In the genomic region with DNA sequence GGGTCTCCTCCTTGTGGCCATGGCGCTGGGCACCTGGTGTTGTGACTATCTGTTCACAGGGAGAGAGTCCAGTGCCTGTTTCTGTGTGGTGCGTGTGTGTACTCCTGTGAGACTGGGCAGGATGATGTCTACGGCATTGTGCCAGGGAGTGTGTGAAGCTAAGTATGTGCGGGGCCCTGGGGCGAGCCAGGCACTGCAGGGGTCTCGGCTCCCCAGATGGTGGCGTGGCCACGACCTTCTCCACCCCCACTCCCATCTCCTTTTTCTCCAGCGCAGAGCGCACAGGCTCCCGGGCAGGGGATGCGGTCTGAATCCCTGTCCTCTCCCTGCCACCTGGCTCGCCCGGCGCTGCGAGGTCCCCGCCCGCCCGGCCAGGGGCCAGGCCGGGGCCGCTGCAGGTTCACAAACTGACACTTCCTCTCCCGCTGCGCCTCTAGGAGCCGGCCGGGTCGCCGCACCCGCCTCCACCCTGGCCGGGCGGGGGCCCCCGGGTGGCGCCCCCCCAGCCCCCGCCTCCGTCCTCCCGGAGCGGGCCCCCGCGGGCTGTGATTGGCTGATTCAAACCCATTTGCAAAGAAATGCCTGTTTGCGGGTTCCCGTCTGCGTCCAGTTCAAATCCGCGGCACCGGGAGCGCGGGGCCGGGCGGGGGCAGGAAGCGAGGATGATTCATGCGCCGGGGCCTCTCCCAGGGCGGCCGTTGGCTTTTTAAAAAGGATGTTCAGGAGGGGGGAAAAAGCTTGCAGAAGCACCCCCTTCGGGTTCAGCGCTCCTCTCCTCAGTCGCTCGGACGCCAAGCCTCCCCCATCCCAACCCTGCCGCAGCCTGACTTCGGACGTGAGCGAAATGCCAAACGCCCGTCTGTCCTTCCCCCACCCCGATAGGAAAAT, we compare ENCODE assay signal across 8 cellular contexts. TPM values are rescaled to one million over a fixed set of nuclear protein-coding genes. Genes with fewer than 3 reads are reported as not detected.
DNase-seq lines count a peak whose midpoint lies in the region; ATAC-seq and TF ChIP-seq lines count a peak whose summit lies in the region.

No MANE protein-coding gene starts in this region.

- H3K27ac ChIP-seq in SJCRH30 (peak overlapping the region; percentile 80), testis (peak overlapping the region; percentile 85 to 94)

- no peak for TF ChIP-seq CTCF in LNCaP clone FGC (IDR thresholded peaks at IDR 0.05; ENCODE audit: control insufficient read depth, extremely low read depth, insufficient read depth)
- no peak for TF ChIP-seq CTCF in omental fat pad (IDR thresholded peaks at IDR 0.05)
- TF ChIP-seq CTCF in testis (IDR thresholded peaks at IDR 0.05): no peak

- H3K27ac Mint-ChIP-seq in activated naive CD4-positive, alpha-beta T cell treated with anti-CD3 and anti-CD28 coated beads for 36 hours: peak overlapping the region; percentile 98

- peak; percentile 80 for ATAC-seq in omental fat pad (ENCODE audit: low FRiP score)

- H3K4me3 Mint-ChIP-seq in activated naive CD4-positive, alpha-beta T cell treated with anti-CD3 and anti-CD28 coated beads for 36 hours: peak overlapping the region; percentile 85

- H3K9me3 Mint-ChIP-seq in activated naive CD4-positive, alpha-beta T cell treated with anti-CD3 and anti-CD28 coated beads for 36 hours: no peaks in the 10 kb centered on the region

- H3K4me1 Mint-ChIP-seq in activated naive CD4-positive, alpha-beta T cell treated with anti-CD3 and anti-CD28 coated beads for 36 hours (ENCODE audit: low read depth): peaks cover 75% of the 10 kb centered on the region

- H3K27me3 Mint-ChIP-seq in activated naive CD4-positive, alpha-beta T cell treated with anti-CD3 and anti-CD28 coated beads for 36 hours (ENCODE audit: low read depth): no peaks in the 10 kb centered on the region

- peak overlapping the region; percentile 46 for H3K4me3 ChIP-seq in LNCaP clone FGC (ENCODE audit: low read depth, low read length)
- H3K4me3 ChIP-seq in SJCRH30: peak overlapping the region; percentile 59
- H3K4me3 ChIP-seq in testis: peak overlapping the region; percentile 64 to 69

- 1 to 4% methylated on average over 32 to 65 of the region's 65 CpGs for WGBS in testis, 2 donors

- H3K36me3 Mint-ChIP-seq in activated naive CD4-positive, alpha-beta T cell treated with anti-CD3 and anti-CD28 coated beads for 36 hours (ENCODE audit: low read depth): peaks cover 66% of the 10 kb centered on the region

- CTCF ChIA-PET in activated naive CD4-positive, alpha-beta T cell treated with anti-CD3 and anti-CD28 coated beads for 36 hours (lab: Charles Lee): interaction anchor here (0.7 to 7.1 kb wide), 2 partner anchors 10 to 15 kb away, joined by 4 to 69 read pairs; no protein-coding TSS in a partner anchor

- H3K36me3 ChIP-seq in ES-I3 (ENCODE audit: insufficient read depth, low read length): peaks cover 7% of the 10 kb centered on the region; the same call in 1 of the 2 replicates
- H3K36me3 ChIP-seq in SJCRH30: peaks cover 5% of the 10 kb centered on the region
- H3K36me3 ChIP-seq in testis (ENCODE audit: low read depth, missing control alignments): no peaks in the 10 kb centered on the region

- H3K9me3 ChIP-seq in ES-I3 (ENCODE audit: control insufficient read depth, insufficient read depth, low read length): no peaks in the 10 kb centered on the region; the same call in 1 of the 2 replicates
- H3K9me3 ChIP-seq in SJCRH30 (replicated peaks): no peaks in the 10 kb centered on the region
- H3K9me3 ChIP-seq in testis: no peaks in the 10 kb centered on the region

- H3K9ac ChIP-seq in ES-I3 (ENCODE audit: low read depth, low read length): peak overlapping the region; percentile 56

- H3K27me3 ChIP-seq in SJCRH30: no peaks in the 10 kb centered on the region
- no peaks in the 10 kb centered on the region for H3K27me3 ChIP-seq in testis

- DNase-seq in H4 (ENCODE audit: low spot score) (peak; percentile 86), LNCaP clone FGC (ENCODE audit: low read depth) (no peak), SJCRH30 (peak; percentile 66 to 69), globus pallidus (ENCODE audit: low spot score) (peak; percentile 76), omental fat pad (ENCODE audit: low spot score) (peak; percentile 64), testis (peak; percentile 79)
- peak; percentile 98 for DNase-seq in activated naive CD4-positive, alpha-beta T cell treated with anti-CD3 and anti-CD28 coated beads for 36 hours

- H3K4me1 ChIP-seq in ES-I3 (ENCODE audit: insufficient read depth, low read length) (peaks cover 52% of the 10 kb centered on the region), SJCRH30 (peaks cover 6% of the 10 kb centered on the region; the same call in 1 of the 2 replicates), testis (peaks cover 4% of the 10 kb centered on the region)

- intact Hi-C loops in activated naive CD4-positive, alpha-beta T cell treated with anti-CD3 and anti-CD28 coated beads for 36 hours (cut with micrococcal nuclease): loop anchor here (1.0 to 5.0 kb wide), 8 partner anchors 8 to 325 kb away; partner anchors contain the start of genes RAB14 and TRAF1
- intact Hi-C loops in testis (cut with DNase I; ENCODE audit: low total_unique reads): loop anchor here (5.0 kb wide), 1 partner anchor 51 kb away; the partner anchor contains the start of gene TRAF1

- no peak for TF ChIP-seq POLR2A in testis (IDR thresholded peaks at IDR 0.05)

RNA-seq across cellular contexts. Expression of gene PHF19, which starts 0.8 kb away (rescaled TPM):
- total RNA-seq in H4 (2014; rRNA removed; shearing (Covaris generic)): 52.7 and 66.6 TPM in 2 replicates
- total RNA-seq in SJCRH30 (2014; rRNA removed; shearing (Covaris generic)): 20.2 and 24.1 TPM in 2 replicates
- total RNA-seq in activated naive CD4-positive, alpha-beta T cell treated with anti-CD3 and anti-CD28 coated beads for 36 hours: 100 to 1,000 TPM; 289 to 295 TPM
- total RNA-seq in omental fat pad: 10 to 100 TPM; 16.3 to 31.2 (median 25.3) TPM
- 10 to 100 TPM; 40.3 to 41.7 TPM for total RNA-seq in testis
- polyA plus RNA-seq in testis (ENCODE audit: insufficient read depth, low read depth, low replicate concordance): 28.5 TPM

RNA-seq across cellular contexts. Expression of gene PSMD5, which starts 33.5 kb away (rescaled TPM):
- 26.0 and 31.9 TPM in 2 replicates for total RNA-seq in H4 (2014; rRNA removed; shearing (Covaris generic))
- total RNA-seq in SJCRH30 (2014; rRNA removed; shearing (Covaris generic)): 49.0 and 54.1 TPM in 2 replicates
- total RNA-seq in activated naive CD4-positive, alpha-beta T cell treated with anti-CD3 and anti-CD28 coated beads for 36 hours: 10 to 100 TPM; 62.1 to 63.5 TPM
- total RNA-seq in omental fat pad (10 to 100 TPM; 30.7 to 57.5 (median 36.2) TPM), testis (10 to 100 TPM; 39.0 to 45.0 TPM)
- 26.4 TPM for polyA plus RNA-seq in testis (ENCODE audit: insufficient read depth, low read depth, low replicate concordance)

RNA-seq across cellular contexts. Expression of gene TRAF1, which starts 50.4 kb away (rescaled TPM):
- 0.21 TPM in 2 replicates for total RNA-seq in H4 (2014; rRNA removed; shearing (Covaris generic))
- total RNA-seq in SJCRH30 (2014; rRNA removed; shearing (Covaris generic)): 0.25 and 0.26 TPM in 2 replicates
- total RNA-seq in activated naive CD4-positive, alpha-beta T cell treated with anti-CD3 and anti-CD28 coated beads for 36 hours: 10 to 100 TPM; 80.6 to 85.0 TPM
- 1 to 10 TPM; 3.0 to 9.0 (median 6.1) TPM for total RNA-seq in omental fat pad
- total RNA-seq in testis: 1 to 10 TPM; 6.5 to 8.6 TPM
- polyA plus RNA-seq in testis (ENCODE audit: insufficient read depth, low read depth, low replicate concordance): 3.9 TPM

Comparison
In these comparisons a context has a peak if more than half of its experiments do, and no peak if none do; other contexts are left out.
1. RNA of gene TRAF1, which starts 50.4 kb away (total RNA-seq): 80.6 to 85.0 TPM in activated naive CD4-positive, alpha-beta T cell treated with anti-CD3 and anti-CD28 coated beads for 36 hours; 6.5 to 8.6 TPM in testis, 3.0 to 9.0 TPM in omental fat pad, 0.25 to 0.26 TPM in SJCRH30 and 0.21 TPM in H4; every median in the first group is over 4 times any median in the second.
2. Peak in every context shown above with its lines, with median percentiles within 50 percentile points of each other: H3K4me3 ChIP-seq.